In genomic region chr15:95286911-95287769, GRCh38 we compare ENCODE assay signal across 12 cellular contexts.
DNase-seq lines count a peak whose midpoint lies in the region; ATAC-seq and TF ChIP-seq lines count a peak whose summit lies in the region.
"Had no signal": no experiment of that assay in that cellular context is flagged by ENCODE, and none has a peak within 500 bp of the region (broad histone marks: within the 10 kb centered on the region; RNA-seq: fewer than 3 reads in every experiment).

No MANE protein-coding gene starts in this region.

- intact Hi-C loops in esophagus squamous epithelium (cut with DNase I) (no loop called here), ovary (cut with DNase I) (loop anchor here in 3 of 4 donors (5.0 kb wide), 5 partner anchors 40 to 1060 kb away; no protein-coding TSS in a partner anchor)
- intact Hi-C loops in CD8-positive, alpha-beta T cell (cut with DNase I, micrococcal nuclease): no loop called here

- H3K9me3 ChIP-seq in HUES6 (ENCODE audit: control insufficient read depth, insufficient read depth, low read depth, low read length) (no peaks in the 10 kb centered on the region), esophagus squamous epithelium (no peaks in the 10 kb centered on the region), ovary (no peaks in the 10 kb centered on the region)
- no peaks in the 10 kb centered on the region for H3K9me3 ChIP-seq in CD8-positive, alpha-beta T cell (ENCODE audit: low read length)
- H3K9me3 ChIP-seq: gastrocnemius medialis had no signal

- no peak overlapping the region for H3K27ac Mint-ChIP-seq in CD8-positive, alpha-beta T cell
- H3K27ac Mint-ChIP-seq: activated CD4-positive, alpha-beta T cell treated with anti-CD3 and anti-CD28 coated beads for 36 hours had no signal

- no peaks in the 10 kb centered on the region for H3K9me3 Mint-ChIP-seq in CD8-positive, alpha-beta T cell

- no peak overlapping the region for H3K4me3 Mint-ChIP-seq in CD8-positive, alpha-beta T cell
- H3K4me3 Mint-ChIP-seq: activated CD4-positive, alpha-beta T cell treated with anti-CD3 and anti-CD28 coated beads for 36 hours had no signal

- TF ChIP-seq POLR2A in esophagus squamous epithelium (IDR thresholded peaks at IDR 0.05) (no peak), ovary (IDR thresholded peaks at IDR 0.05) (no peak)

- H3K4me1 Mint-ChIP-seq in CD8-positive, alpha-beta T cell (ENCODE audit: low read depth): peaks cover 11% of the 10 kb centered on the region

- H3K27me3 ChIP-seq in HUES6 (ENCODE audit: control insufficient read depth, insufficient read depth, low read length) (no peaks in the 10 kb centered on the region), esophagus squamous epithelium (peaks cover 0 to 4% (median 0%) of the 10 kb centered on the region in 4 donors), ovary (no peaks in the 10 kb centered on the region)
- no peaks in the 10 kb centered on the region for H3K27me3 ChIP-seq in CD8-positive, alpha-beta T cell (ENCODE audit: insufficient read depth, low read length)
- H3K27me3 ChIP-seq: gastrocnemius medialis had no signal

- TF ChIP-seq CTCF in esophagus squamous epithelium (IDR thresholded peaks at IDR 0.05): no peak
- TF ChIP-seq CTCF in ovary (IDR thresholded peaks at IDR 0.05): no peak
- no peak for TF ChIP-seq CTCF in CD8-positive, alpha-beta T cell (IDR thresholded peaks at IDR 0.05)

- peak overlapping the region; percentile 15 for H3K9ac ChIP-seq in HUES6 (ENCODE audit: low read length)

- DNase-seq in esophagus squamous epithelium (lab: John Stamatoyannopoulos, UW) (no peak), ovary (peak in 3 of 5 donors; percentile 34 to 58 (median 44)), NCI-H1092 (lab: John Stamatoyannopoulos, UW) (no peak)
- no peak for DNase-seq in stimulated activated CD4-positive, alpha-beta T cell treated with anti-CD3 and anti-CD28 coated beads, Interleukin-4, amount 100 ng/mL, for 24 hours
- no peak for DNase-seq in CD8-positive, alpha-beta T cell
- DNase-seq: activated CD4-positive, alpha-beta T cell treated with anti-CD3 and anti-CD28 coated beads for 36 hours; cerebellar nuclear complex; gastrocnemius medialis; NCI-H510A had no signal

- H3K36me3 Mint-ChIP-seq in CD8-positive, alpha-beta T cell: no peaks in the 10 kb centered on the region

- peaks cover 37% of the 10 kb centered on the region for H3K4me1 ChIP-seq in HUES6 (ENCODE audit: control insufficient read depth, insufficient read depth, low read length)
- H3K4me1 ChIP-seq in esophagus squamous epithelium: peaks cover 0 to 17% (median 8%) of the 10 kb centered on the region in 3 donors
- H3K4me1 ChIP-seq in ovary (ENCODE audit: insufficient read depth): peaks cover 14% of the 10 kb centered on the region
- H3K4me1 ChIP-seq in CD8-positive, alpha-beta T cell (ENCODE audit: insufficient read depth, low read length): peaks cover 8% of the 10 kb centered on the region

- H3K27me3 Mint-ChIP-seq in CD8-positive, alpha-beta T cell (ENCODE audit: low read depth): peaks cover 20% of the 10 kb centered on the region

- H3K4me3 ChIP-seq in HUES6 (ENCODE audit: low read depth, low read length): peak overlapping the region; percentile 29
- no peak overlapping the region for H3K4me3 ChIP-seq in esophagus squamous epithelium
- no peak overlapping the region for H3K4me3 ChIP-seq in ovary
- H3K4me3 ChIP-seq in CD8-positive, alpha-beta T cell (ENCODE audit: low read depth, low read length): no peak overlapping the region
- H3K4me3 ChIP-seq: gastrocnemius medialis had no signal

- ATAC-seq in GM18867 (IDR thresholded peaks at IDR 0.05; ENCODE audit: unreplicated experiment): peak; percentile 59
- no peak for ATAC-seq in GM21825 (IDR thresholded peaks at IDR 0.05; ENCODE audit: unreplicated experiment)
- ATAC-seq in CD8-positive, alpha-beta T cell: no peak
- ATAC-seq: activated CD4-positive, alpha-beta T cell treated with anti-CD3 and anti-CD28 coated beads for 36 hours; gastrocnemius medialis had no signal

- WGBS in esophagus squamous epithelium, 2 donors: 64 to 78% methylated on average over 11 to 16 of the region's 16 CpGs
- WGBS in ovary, 3 donors: 14 to 29% (median 16%) methylated on average over 16 of the region's 16 CpGs

- H3K27ac ChIP-seq in HUES6 (ENCODE audit: low read depth, low read length) (no peak overlapping the region), esophagus squamous epithelium (peak overlapping the region; percentile 41 to 77 (median 72)), ovary (peak overlapping the region; percentile 42 to 79)
- H3K27ac ChIP-seq in CD8-positive, alpha-beta T cell (ENCODE audit: low read depth, low read length): no peak overlapping the region

- CTCF ChIA-PET in CD8-positive, alpha-beta T cell (lab: Charles Lee): no interaction called here

- POLR2A ChIA-PET in CD8-positive, alpha-beta T cell (lab: Charles Lee): no interaction called here

- no peak for TF ChIP-seq EP300 in ovary (IDR thresholded peaks at IDR 0.05)

- H3K36me3 ChIP-seq in HUES6 (ENCODE audit: control insufficient read depth, insufficient read depth, low read length): no peaks in the 10 kb centered on the region
- H3K36me3 ChIP-seq in esophagus squamous epithelium: no peaks in the 10 kb centered on the region
- no peaks in the 10 kb centered on the region for H3K36me3 ChIP-seq in ovary
- H3K36me3 ChIP-seq in CD8-positive, alpha-beta T cell (ENCODE audit: insufficient read depth, low read length): no peaks in the 10 kb centered on the region
- H3K36me3 ChIP-seq: gastrocnemius medialis had no signal

Comparison
In these comparisons a context has a peak if more than half of its experiments do, and no peak if none do; other contexts are left out.
1. H3K27ac ChIP-seq: peak in esophagus squamous epithelium (4 of 4) and ovary (2 of 2); none in HUES6 (single experiment) and CD8-positive, alpha-beta T cell (single experiment).
2. DNase-seq: peak in ovary (3 of 5); none in esophagus squamous epithelium (single experiment), stimulated activated CD4-positive, alpha-beta T cell treated with anti-CD3 and anti-CD28 coated beads, Interleukin-4, amount 100 ng/mL, for 24 hours (single experiment), NCI-H1092 (single experiment) and CD8-positive, alpha-beta T cell (0 of 7).
3. intact Hi-C loops: an anchor here in ovary (5.0 kb wide); none called in esophagus squamous epithelium and CD8-positive, alpha-beta T cell.